Comparison of ENCODE assay signal across 11 cellular contexts in genomic region chr19:7415163-7415856, GRCh38.
A peak's percentile ranks its signal among the peaks of the same experiment; 100 is the strongest.
DNase-seq lines count a peak whose midpoint lies in the region; ATAC-seq, FAIRE-seq and TF ChIP-seq lines count a peak whose summit lies in the region.
"Had no signal": no experiment of that assay in that cellular context is flagged by ENCODE, and none has a peak within 500 bp of the region (broad histone marks: within the 10 kb centered on the region; RNA-seq: fewer than 3 reads in every experiment).

No MANE protein-coding gene starts in this region.

- H3K36me3 ChIP-seq in bronchial epithelial cell (ENCODE audit: control insufficient read depth, insufficient read depth, low read length) (peaks cover 2% of the 10 kb centered on the region), lung (ENCODE audit: control insufficient read depth in 2 of 2, insufficient read depth in 2 of 2, low read length in 2 of 2) (peaks cover 0 to 2% of the 10 kb centered on the region in 2 donors)

- DNase-seq in A172 (ENCODE audit: low spot score) (peak; percentile 73), LHCN-M2 (ENCODE audit: low read depth) (peak; percentile 28), bronchial epithelial cell (ENCODE audit: low read depth) (peak; percentile 50), lung (ENCODE audit: low spot score) (peak; percentile 64), NCI-H1930 (lab: John Stamatoyannopoulos, UW) (no peak), AG08395 (ENCODE audit: low spot score) (no peak), NCI-H1092 (lab: John Stamatoyannopoulos, UW) (no peak)
- DNase-seq: activated CD8-positive, alpha-beta memory T cell treated with anti-CD3 and anti-CD28 coated beads for 24 hours; CD4-positive, CD25-positive, alpha-beta regulatory T cell; Kasumi-1 had no signal

- H3K4me3 ChIP-seq in bronchial epithelial cell (ENCODE audit: low read depth, low read length) (no peak overlapping the region), lung (no peak overlapping the region)

- peak; percentile 50 for ATAC-seq in lung (ENCODE audit: insufficient read depth, low FRiP score)
- ATAC-seq in GM21447 (IDR thresholded peaks at IDR 0.05; ENCODE audit: unreplicated experiment), result no peak

- TF ChIP-seq CTCF in bronchial epithelial cell (IDR thresholded peaks at IDR 0.05; ENCODE audit: insufficient read depth, low read length, severe bottlenecking) (no peak), lung (IDR thresholded peaks at IDR 0.05; ENCODE audit: control extremely low read depth, extremely low read depth) (no peak)

- H3K27me3 ChIP-seq in bronchial epithelial cell (ENCODE audit: control insufficient read depth, insufficient read depth, low read length) (no peaks in the 10 kb centered on the region), lung (ENCODE audit: control insufficient read depth, insufficient read depth) (no peaks in the 10 kb centered on the region)

- H3K27ac ChIP-seq in lung (ENCODE audit: low read depth in 1 of 2, low read length in 1 of 2), result peak overlapping the region in 1 of 2 donors; percentile 81

- 54 to 64% methylated on average over 22 of the region's 22 CpGs for WGBS in lung, 2 donors

- peaks cover 0 to 15% of the 10 kb centered on the region in 2 donors for H3K4me1 ChIP-seq in lung (ENCODE audit: control insufficient read depth in 2 of 2, insufficient read depth in 2 of 2, low read length in 2 of 2)

- H3K9me3 ChIP-seq in lung (ENCODE audit: control insufficient read depth in 2 of 2, insufficient read depth in 1 of 2, low read length in 1 of 2), result no peaks in the 10 kb centered on the region

- FAIRE-seq in bronchial epithelial cell (lab: Jason Lieb, UNC), result no peak

Comparison
In these comparisons a context has a peak if more than half of its experiments do, and no peak if none do; other contexts are left out.
1. DNase-seq: peak in A172 (single experiment), LHCN-M2 (single experiment), bronchial epithelial cell (single experiment) and lung (single experiment); none in NCI-H1930 (0 of 2), AG08395 (single experiment) and NCI-H1092 (single experiment).